22 cellular contexts compared by ENCODE assay signal in the genomic region with DNA sequence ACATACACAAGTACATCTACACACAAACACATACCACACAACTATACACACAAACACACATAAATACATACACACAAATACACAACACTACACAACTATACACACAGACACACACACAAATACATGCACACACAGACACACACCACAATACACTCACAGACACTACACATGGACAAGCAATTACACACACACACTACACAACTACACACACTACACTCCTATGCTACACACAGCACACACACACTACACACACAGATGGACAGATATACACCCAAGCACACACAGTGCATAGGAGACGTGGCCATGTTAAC. TPM values are rescaled to one million over a fixed set of nuclear protein-coding genes. Genes with fewer than 3 reads are reported as not detected.
DNase-seq lines count a peak whose midpoint lies in the region; ATAC-seq and TF ChIP-seq lines count a peak whose summit lies in the region.
"Had no signal": no experiment of that assay in that cellular context is flagged by ENCODE, and none has a peak within 500 bp of the region (broad histone marks: within the 10 kb centered on the region; RNA-seq: fewer than 3 reads in every experiment).

No MANE protein-coding gene starts in this region.

- H3K36me3 Mint-ChIP-seq in activated CD4-positive, alpha-beta memory T cell treated with anti-CD3 and anti-CD28 coated beads for 36 hours: no peaks in the 10 kb centered on the region
- H3K36me3 Mint-ChIP-seq in activated CD4-positive, alpha-beta memory T cell treated with anti-CD3 and anti-CD28 coated beads, Interleukin-2, amount 10 ng/mL, durations not matched to agents 7 days and 5 days (ENCODE audit: low read depth): no peaks in the 10 kb centered on the region
- H3K36me3 Mint-ChIP-seq in activated CD8-positive, alpha-beta T cell treated with anti-CD3 and anti-CD28 coated beads for 36 hours (ENCODE audit: low read depth): no peaks in the 10 kb centered on the region
- H3K36me3 Mint-ChIP-seq: CD14-positive monocyte had no signal

- no peak overlapping the region for H4K91ac ChIP-seq in IMR-90 (ENCODE audit: insufficient read depth, low read depth, low read length)

- H3K27me3 ChIP-seq in IMR-90 (ENCODE audit: control insufficient read depth, insufficient read depth, low read length) (no peaks in the 10 kb centered on the region), thymus (ENCODE audit: control insufficient read depth, insufficient read depth) (no peaks in the 10 kb centered on the region)

- H3K4me1 Mint-ChIP-seq in activated CD4-positive, alpha-beta memory T cell treated with anti-CD3 and anti-CD28 coated beads for 36 hours (ENCODE audit: low read depth): peaks cover 8% of the 10 kb centered on the region
- H3K4me1 Mint-ChIP-seq in activated CD4-positive, alpha-beta memory T cell treated with anti-CD3 and anti-CD28 coated beads, Interleukin-2, amount 10 ng/mL, durations not matched to agents 7 days and 5 days: no peaks in the 10 kb centered on the region
- peaks cover 5% of the 10 kb centered on the region for H3K4me1 Mint-ChIP-seq in activated CD8-positive, alpha-beta T cell treated with anti-CD3 and anti-CD28 coated beads for 36 hours (ENCODE audit: low read depth)
- H3K4me1 Mint-ChIP-seq: CD14-positive monocyte had no signal

- H4K8ac ChIP-seq in IMR-90 (ENCODE audit: low read depth in 2 of 2, low read length in 2 of 2): no peak overlapping the region

- peak; percentile 1 for DNase-seq in activated CD4-positive, alpha-beta memory T cell treated with anti-CD3 and anti-CD28 coated beads for 36 hours
- DNase-seq in activated CD4-positive, alpha-beta memory T cell treated with anti-CD3 and anti-CD28 coated beads, Interleukin-2, amount 10 ng/mL, durations not matched to agents 7 days and 5 days: no peak
- DNase-seq in IMR-90 (no peak), epithelial cell of esophagus (ENCODE audit: low read depth) (peak; percentile 35)
- no peak for DNase-seq in activated CD8-positive, alpha-beta T cell treated with anti-CD3 and anti-CD28 coated beads for 36 hours
- DNase-seq in activated CD4-positive, alpha-beta T cell treated with anti-CD3 and anti-CD28 coated beads for 1 hour: no peak
- DNase-seq: 8988T, COR-L47, GM23248, HFFc6, NCI-H1092, NCI-H69, PC-9, Right ventricle myocardium superior, SK-N-SH had no signal

- no peaks in the 10 kb centered on the region for H3K79me1 ChIP-seq in IMR-90 (ENCODE audit: low read depth in 1 of 2, low read length in 2 of 2)

- H2BK20ac ChIP-seq in IMR-90 (ENCODE audit: low read depth, low read length): no peak overlapping the region

- H3K23ac ChIP-seq in IMR-90 (ENCODE audit: low read depth, low read length): no peak overlapping the region

- no peak for TF ChIP-seq POLR2A in IMR-90 (IDR thresholded peaks at IDR 0.05; ENCODE audit: low read depth, low read length)

- no peak overlapping the region for H3K56ac ChIP-seq in IMR-90 (ENCODE audit: extremely low read depth, insufficient read depth, low read length)

- H3K4ac ChIP-seq in IMR-90 (ENCODE audit: low read depth, low read length): no peak overlapping the region

- H3K4me3 Mint-ChIP-seq in activated CD4-positive, alpha-beta memory T cell treated with anti-CD3 and anti-CD28 coated beads for 36 hours: no peak overlapping the region
- no peak overlapping the region for H3K4me3 Mint-ChIP-seq in activated CD4-positive, alpha-beta memory T cell treated with anti-CD3 and anti-CD28 coated beads, Interleukin-2, amount 10 ng/mL, durations not matched to agents 7 days and 5 days
- no peak overlapping the region for H3K4me3 Mint-ChIP-seq in activated CD8-positive, alpha-beta T cell treated with anti-CD3 and anti-CD28 coated beads for 36 hours
- H3K4me3 Mint-ChIP-seq: CD14-positive monocyte, HFFc6 had no signal

- POLR2A ChIA-PET in activated CD4-positive, alpha-beta memory T cell treated with anti-CD3 and anti-CD28 coated beads for 36 hours (lab: Charles Lee): no interaction called here
- POLR2A ChIA-PET in activated CD4-positive, alpha-beta memory T cell treated with anti-CD3 and anti-CD28 coated beads, Interleukin-2, amount 10 ng/mL, durations not matched to agents 7 days and 5 days (lab: Charles Lee): no interaction called here
- POLR2A ChIA-PET in IMR-90 (lab: Charles Lee; ENCODE audit: unreplicated experiment): no interaction called here
- POLR2A ChIA-PET in activated CD8-positive, alpha-beta T cell treated with anti-CD3 and anti-CD28 coated beads for 36 hours (lab: Charles Lee): no interaction called here

- no peak for ATAC-seq in IMR-90 (ENCODE audit: low read depth)
- ATAC-seq in activated CD8-positive, alpha-beta T cell treated with anti-CD3 and anti-CD28 coated beads for 36 hours: no peak
- no peak for ATAC-seq in GM19351 (IDR thresholded peaks at IDR 0.05; ENCODE audit: unreplicated experiment)

- no peak overlapping the region for H2BK120ac ChIP-seq in IMR-90 (ENCODE audit: low read depth, low read length)

- no peaks in the 10 kb centered on the region for H3K9me3 Mint-ChIP-seq in activated CD4-positive, alpha-beta memory T cell treated with anti-CD3 and anti-CD28 coated beads for 36 hours
- H3K9me3 Mint-ChIP-seq in activated CD4-positive, alpha-beta memory T cell treated with anti-CD3 and anti-CD28 coated beads, Interleukin-2, amount 10 ng/mL, durations not matched to agents 7 days and 5 days: no peaks in the 10 kb centered on the region
- no peaks in the 10 kb centered on the region for H3K9me3 Mint-ChIP-seq in activated CD8-positive, alpha-beta T cell treated with anti-CD3 and anti-CD28 coated beads for 36 hours
- H3K9me3 Mint-ChIP-seq: HFFc6 had no signal

- no peak overlapping the region for H4K5ac ChIP-seq in IMR-90 (ENCODE audit: low read depth, low read length)

- H3K4me3 ChIP-seq in IMR-90 (ENCODE audit: insufficient read depth, low read depth, low read length) (no peak overlapping the region), epithelial cell of esophagus (ENCODE audit: low read length) (no peak overlapping the region), thymus (ENCODE audit: low read length) (no peak overlapping the region)
- H3K4me3 ChIP-seq: GM23248, PC-9 had no signal

- H3K4me1 ChIP-seq in IMR-90 (ENCODE audit: control insufficient read depth, insufficient read depth, low read length): no peaks in the 10 kb centered on the region
- H3K4me1 ChIP-seq in thymus (ENCODE audit: control insufficient read depth, insufficient read depth, low read length): peaks cover 5% of the 10 kb centered on the region

- no peak overlapping the region for H2AK9ac ChIP-seq in IMR-90 (replicated peaks; ENCODE audit: low read depth, low read length, poor library complexity)

- no peaks in the 10 kb centered on the region for H3K27me3 Mint-ChIP-seq in activated CD4-positive, alpha-beta memory T cell treated with anti-CD3 and anti-CD28 coated beads for 36 hours
- H3K27me3 Mint-ChIP-seq in activated CD4-positive, alpha-beta memory T cell treated with anti-CD3 and anti-CD28 coated beads, Interleukin-2, amount 10 ng/mL, durations not matched to agents 7 days and 5 days: no peaks in the 10 kb centered on the region
- no peaks in the 10 kb centered on the region for H3K27me3 Mint-ChIP-seq in activated CD8-positive, alpha-beta T cell treated with anti-CD3 and anti-CD28 coated beads for 36 hours

- intact Hi-C loops in activated CD4-positive, alpha-beta memory T cell treated with anti-CD3 and anti-CD28 coated beads for 36 hours (cut with micrococcal nuclease): no loop called here
- intact Hi-C loops in IMR-90 (cut with micrococcal nuclease): no loop called here
- intact Hi-C loops in activated CD8-positive, alpha-beta T cell treated with anti-CD3 and anti-CD28 coated beads for 36 hours (cut with micrococcal nuclease): no loop called here

- TF ChIP-seq CTCF in IMR-90 (conservative IDR thresholded peaks at IDR 0.05; ENCODE audit: low read depth, low read length) (no peak), epithelial cell of esophagus (IDR thresholded peaks at IDR 0.05; ENCODE audit: insufficient read depth, low read depth, low read length, missing control alignments) (no peak)
- no peak for TF ChIP-seq CTCF in activated CD8-positive, alpha-beta T cell treated with anti-CD3 and anti-CD28 coated beads for 36 hours (IDR thresholded peaks at IDR 0.05)

- no peak overlapping the region for H3K27ac Mint-ChIP-seq in activated CD4-positive, alpha-beta memory T cell treated with anti-CD3 and anti-CD28 coated beads for 36 hours
- H3K27ac Mint-ChIP-seq in activated CD4-positive, alpha-beta memory T cell treated with anti-CD3 and anti-CD28 coated beads, Interleukin-2, amount 10 ng/mL, durations not matched to agents 7 days and 5 days: no peak overlapping the region
- no peak overlapping the region for H3K27ac Mint-ChIP-seq in activated CD8-positive, alpha-beta T cell treated with anti-CD3 and anti-CD28 coated beads for 36 hours
- H3K27ac Mint-ChIP-seq: CD14-positive monocyte, HFFc6 had no signal

- H3K14ac ChIP-seq in IMR-90 (replicated peaks; ENCODE audit: low read depth, low read length): no peak overlapping the region

- no peak overlapping the region for H2BK15ac ChIP-seq in IMR-90 (ENCODE audit: low read depth, low read length)

- H2BK5ac ChIP-seq in IMR-90 (ENCODE audit: low read depth, low read length, poor library complexity, severe bottlenecking): peak overlapping the region; percentile 89

- 0 out of 2 replicates have a peak, but pooled peaks cover 4% of the 10 kb centered on the region for H3K9me1 ChIP-seq in IMR-90 (ENCODE audit: insufficient read depth, low read length)

- no peak overlapping the region for H3K18ac ChIP-seq in IMR-90 (ENCODE audit: low read depth, low read length)

- H2AFZ ChIP-seq in IMR-90 (replicated peaks; ENCODE audit: low read length, poor library complexity): no peak overlapping the region
- H2AFZ ChIP-seq: GM23248, PC-9 had no signal

- no peaks in the 10 kb centered on the region for H4K20me1 ChIP-seq in IMR-90 (ENCODE audit: insufficient read depth, low read length)

- dilution Hi-C loops in IMR-90 (cut with HindIII; ENCODE audit: low sequenced_read_pairs, unreplicated experiment): no loop called here

- H3K4me2 ChIP-seq in IMR-90 (ENCODE audit: low read depth, low read length): no peak overlapping the region
- H3K4me2 ChIP-seq: KMS-11, PC-9, SK-N-SH had no signal

- no peaks in the 10 kb centered on the region for H3K36me3 ChIP-seq in IMR-90 (ENCODE audit: control insufficient read depth, insufficient read depth, low read length)
- no peaks in the 10 kb centered on the region for H3K36me3 ChIP-seq in thymus (ENCODE audit: control insufficient read depth, insufficient read depth)

- WGBS in IMR-90 (ENCODE audit: extremely low coverage in 2 of 2, insufficient read length in 1 of 2), 2 experiments: no CpG with 5 or more reads among the region's 1 CpG
- WGBS in thymus: 97% methylated on average over 1 of the region's 1 CpG

- in situ Hi-C loops in IMR-90 (cut with MboI; ENCODE audit: low sequenced_read_pairs): no loop called here

- no peak overlapping the region for H2AK5ac ChIP-seq in IMR-90 (ENCODE audit: low read depth, low read length)

- BruUV-seq in IMR-90 (replicated peaks; lab: Mats Ljungman, UMichigan): no TSS peak

- H3K27ac ChIP-seq in IMR-90 (ENCODE audit: insufficient read depth, low read length): no peak overlapping the region
- H3K27ac ChIP-seq in thymus (ENCODE audit: low read depth): peak overlapping the region; percentile 85
- H3K27ac ChIP-seq: GM23248, HL-60, KMS-11, PC-9 had no signal

- H3K9ac ChIP-seq in IMR-90 (ENCODE audit: low read depth, low read length): no peak overlapping the region
- H3K9ac ChIP-seq: GM23248, KMS-11, SK-N-SH had no signal

- no peak for TF ChIP-seq RAD21 in IMR-90 (IDR thresholded peaks at IDR 0.05; ENCODE audit: low read length)

- CTCF ChIA-PET in activated CD4-positive, alpha-beta memory T cell treated with anti-CD3 and anti-CD28 coated beads for 36 hours (lab: Charles Lee): no interaction called here
- CTCF ChIA-PET in activated CD4-positive, alpha-beta memory T cell treated with anti-CD3 and anti-CD28 coated beads, Interleukin-2, amount 10 ng/mL, durations not matched to agents 7 days and 5 days (lab: Charles Lee): no interaction called here
- CTCF ChIA-PET in IMR-90 (lab: Yijun Ruan, JAX): no interaction called here
- CTCF ChIA-PET in activated CD8-positive, alpha-beta T cell treated with anti-CD3 and anti-CD28 coated beads for 36 hours (lab: Charles Lee): interaction anchor here (1.0 kb wide), 1 partner anchor 27 kb away, joined by 4 read pairs; no protein-coding TSS in a partner anchor

- no peaks in the 10 kb centered on the region for H3K9me3 ChIP-seq in IMR-90 (ENCODE audit: control insufficient read depth, insufficient read depth, low read length)
- H3K9me3 ChIP-seq in thymus (ENCODE audit: control insufficient read depth): no peaks in the 10 kb centered on the region
- H3K9me3 ChIP-seq: SK-N-SH had no signal

RNA-seq across cellular contexts. Expression of gene GPR15LG, which starts 4.7 kb away (rescaled TPM):
- total RNA-seq in activated CD4-positive, alpha-beta memory T cell treated with anti-CD3 and anti-CD28 coated beads for 36 hours: not detected
- not detected for total RNA-seq in activated CD4-positive, alpha-beta memory T cell treated with anti-CD3 and anti-CD28 coated beads, Interleukin-2, amount 10 ng/mL, durations not matched to agents 7 days and 5 days
- total RNA-seq in IMR-90 (2012; rRNA removed): not detected in 2 replicates
- not detected in 2 replicates for polyA plus RNA-seq in IMR-90 (2012; rRNA removed)
- not detected in 2 replicates for polyA plus RNA-seq in IMR-90 (2012; cell fraction: cytosol; rRNA removed)
- not detected in 2 replicates for polyA plus RNA-seq in IMR-90 (2012; cell fraction: nucleus; rRNA removed; ENCODE audit: low replicate concordance)
- polyA plus RNA-seq in thymus: 7.7 TPM
- not detected for total RNA-seq in activated CD8-positive, alpha-beta T cell treated with anti-CD3 and anti-CD28 coated beads for 36 hours
- total RNA-seq: GM23248, HFFc6, MCF 10A, PC-9, Right ventricle myocardium superior had no signal
- polyA plus RNA-seq: CD14-positive monocyte, GM23248, SK-N-SH had no signal

RNA-seq across cellular contexts. Expression of gene CDHR1, which starts 16.0 kb away (rescaled TPM):
- total RNA-seq in activated CD4-positive, alpha-beta memory T cell treated with anti-CD3 and anti-CD28 coated beads for 36 hours: under 1 TPM; 0.40 to 0.75 TPM
- total RNA-seq in activated CD4-positive, alpha-beta memory T cell treated with anti-CD3 and anti-CD28 coated beads, Interleukin-2, amount 10 ng/mL, durations not matched to agents 7 days and 5 days: under 1 TPM; 0.38 to 0.45 TPM
- not detected in 2 replicates for total RNA-seq in IMR-90 (2012; rRNA removed)
- not detected in 2 replicates for polyA plus RNA-seq in IMR-90 (2012; rRNA removed)
- not detected in 2 replicates for polyA plus RNA-seq in IMR-90 (2012; cell fraction: cytosol; rRNA removed)
- polyA plus RNA-seq in IMR-90 (2012; cell fraction: nucleus; rRNA removed; ENCODE audit: low replicate concordance): 0.02 TPM in 1 of 2 replicates, not detected in the other
- 1.3 TPM for polyA plus RNA-seq in thymus
- 1 to 10 TPM; 1.8 to 2.4 TPM for total RNA-seq in activated CD8-positive, alpha-beta T cell treated with anti-CD3 and anti-CD28 coated beads for 36 hours
- total RNA-seq: GM23248, HFFc6, MCF 10A, PC-9 had no signal
- polyA plus RNA-seq: CD14-positive monocyte, GM23248 had no signal

RNA-seq across cellular contexts. Expression of gene GHITM, which starts 39.0 kb away (rescaled TPM):
- total RNA-seq in activated CD4-positive, alpha-beta memory T cell treated with anti-CD3 and anti-CD28 coated beads for 36 hours: 100 to 1,000 TPM; 192 to 197 TPM
- total RNA-seq in activated CD4-positive, alpha-beta memory T cell treated with anti-CD3 and anti-CD28 coated beads, Interleukin-2, amount 10 ng/mL, durations not matched to agents 7 days and 5 days: 100 to 1,000 TPM; 120 to 124 TPM
- 185 and 186 TPM in 2 replicates for total RNA-seq in IMR-90 (2012; rRNA removed)
- 91.9 and 103 TPM in 2 replicates for polyA plus RNA-seq in IMR-90 (2012; rRNA removed)
- 46.5 and 50.7 TPM in 2 replicates for polyA plus RNA-seq in IMR-90 (2012; cell fraction: cytosol; rRNA removed)
- polyA plus RNA-seq in IMR-90 (2012; cell fraction: nucleus; rRNA removed; ENCODE audit: low replicate concordance): 19.0 and 47.9 TPM in 2 replicates
- polyA plus RNA-seq in thymus: 132 TPM
- total RNA-seq in activated CD8-positive, alpha-beta T cell treated with anti-CD3 and anti-CD28 coated beads for 36 hours: 100 to 1,000 TPM; 198 TPM

RNA-seq across cellular contexts. Expression of gene LRIT2, which starts 47.0 kb away (rescaled TPM):
- not detected for total RNA-seq in activated CD4-positive, alpha-beta memory T cell treated with anti-CD3 and anti-CD28 coated beads for 36 hours
- total RNA-seq in activated CD4-positive, alpha-beta memory T cell treated with anti-CD3 and anti-CD28 coated beads, Interleukin-2, amount 10 ng/mL, durations not matched to agents 7 days and 5 days: not detected
- not detected in 2 replicates for total RNA-seq in IMR-90 (2012; rRNA removed)
- polyA plus RNA-seq in IMR-90 (2012; rRNA removed) (not detected in 2 replicates), thymus (not detected)
- not detected in 2 replicates for polyA plus RNA-seq in IMR-90 (2012; cell fraction: cytosol; rRNA removed)
- not detected in 2 replicates for polyA plus RNA-seq in IMR-90 (2012; cell fraction: nucleus; rRNA removed; ENCODE audit: low replicate concordance)
- not detected for total RNA-seq in activated CD8-positive, alpha-beta T cell treated with anti-CD3 and anti-CD28 coated beads for 36 hours
- total RNA-seq: GM12878, GM23248, HFFc6, MCF 10A, PC-9, Right ventricle myocardium superior had no signal
- polyA plus RNA-seq: CD14-positive monocyte, GM12878, GM23248, SK-N-SH had no signal

Comparison
In these comparisons a context has a peak if more than half of its experiments do, and no peak if none do; other contexts are left out.
1. DNase-seq: peak in activated CD4-positive, alpha-beta memory T cell treated with anti-CD3 and anti-CD28 coated beads for 36 hours (single experiment) and epithelial cell of esophagus (single experiment); none in activated CD4-positive, alpha-beta memory T cell treated with anti-CD3 and anti-CD28 coated beads, Interleukin-2, amount 10 ng/mL, durations not matched to agents 7 days and 5 days (single experiment), IMR-90 (single experiment), activated CD8-positive, alpha-beta T cell treated with anti-CD3 and anti-CD28 coated beads for 36 hours (single experiment) and activated CD4-positive, alpha-beta T cell treated with anti-CD3 and anti-CD28 coated beads for 1 hour (single experiment).